ENCODE assay signal across 10 cellular contexts in genomic region chr22:46062232-46062615, GRCh38.
DNase-seq lines count a peak whose midpoint lies in the region; ATAC-seq, FAIRE-seq and TF ChIP-seq lines count a peak whose summit lies in the region.
"Had no signal": no experiment of that assay in that cellular context is flagged by ENCODE, and none has a peak within 500 bp of the region (broad histone marks: within the 10 kb centered on the region; RNA-seq: fewer than 3 reads in every experiment).

No MANE protein-coding gene starts in this region.

- H3K9me3 ChIP-seq in right cardiac atrium (ENCODE audit: control insufficient read depth, low read length) (no peaks in the 10 kb centered on the region), H1 (ENCODE audit: insufficient read depth in 2 of 2, low read depth in 1 of 2, low read length in 1 of 2) (no peaks in the 10 kb centered on the region), psoas muscle (no peaks in the 10 kb centered on the region)

- H3K4me2 ChIP-seq in H1 (ENCODE audit: insufficient read depth in 1 of 2, low read depth in 2 of 2, low read length in 2 of 2) = peak overlapping the region; percentile 70 to 74; a peak in 2 of 4 replicates

- TF ChIP-seq POLR2A in H1 (IDR thresholded peaks at IDR 0.05; ENCODE audit: control extremely low read depth in 1 of 2, low read depth in 2 of 2, low read length in 2 of 2) = no peak

- H3K4me3 ChIP-seq in right cardiac atrium (ENCODE audit: low read length) (no peak overlapping the region), H1 (ENCODE audit: extremely low read depth in 1 of 4, insufficient read depth in 2 of 4, low read depth in 3 of 4, low read length in 4 of 4) (peak overlapping the region in 1 of 4 experiments; percentile 62; a peak in 3 of 8 replicates), psoas muscle (peak overlapping the region; percentile 88)

- no peak overlapping the region for H3K23ac ChIP-seq in H1 (ENCODE audit: insufficient read length)

- H3K56ac ChIP-seq in H1 (replicated peaks; ENCODE audit: insufficient read length, low read depth, low read length) = no peak overlapping the region

- H3K18ac ChIP-seq in H1 (ENCODE audit: extremely low read depth, low read length) = no peak overlapping the region

- no peak overlapping the region for H3K9ac ChIP-seq in H1 (replicated peaks in 1 of 4; ENCODE audit: extremely low read depth in 1 of 4, low read depth in 3 of 4, low read length in 3 of 4)

- no peaks in the 10 kb centered on the region for H3K79me1 ChIP-seq in H1 (ENCODE audit: low read depth, low read length)

- H3K27ac ChIP-seq in right cardiac atrium (ENCODE audit: low read length) (peak overlapping the region; percentile 21), H1 (ENCODE audit: low read depth, low read length) (no peak overlapping the region), psoas muscle (peak overlapping the region; percentile 99)

- no peak overlapping the region for H3K14ac ChIP-seq in H1 (ENCODE audit: insufficient read length)

- peak; percentile 24 for FAIRE-seq in H1 (lab: Jason Lieb, UNC)

- H3K36me3 ChIP-seq in H1 (ENCODE audit: control insufficient read depth in 2 of 4, insufficient read depth in 4 of 4, low read length in 3 of 4) (no peaks in the 10 kb centered on the region; a peak in 1 of 8 replicates), psoas muscle (ENCODE audit: insufficient read depth in 1 of 2, low read depth in 1 of 2) (no peaks in the 10 kb centered on the region)

- no peak for TF ChIP-seq RAD21 in H1 (IDR thresholded peaks at IDR 0.05 in 1 of 2, conservative IDR thresholded peaks at IDR 0.05 in 1 of 2; ENCODE audit: low read depth in 2 of 2, low read length in 2 of 2)

- 82% methylated on average over 13 of the region's 13 CpGs for whole genome bisulfite sequencing in right cardiac atrium
- 75% methylated on average over 13 of the region's 13 CpGs; no CpG with 5 or more reads in 1 of the 2 experiments for WGBS in H1 (ENCODE audit: extremely low coverage in 1 of 2, insufficient coverage in 1 of 2, insufficient read length in 1 of 2, insufficient replicate concordance in 2 of 2, low coverage in 1 of 2, low lambda C conversion rate in 2 of 2, missing lambda C conversion rate in 1 of 2), 2 experiments
- 65 to 87% (median 67%) methylated on average over 13 of the region's 13 CpGs for WGBS in psoas muscle, 3 donors

- no peak overlapping the region for H2AFZ ChIP-seq in H1 (ENCODE audit: low read length)

- no peaks in the 10 kb centered on the region for H4K20me1 ChIP-seq in H1 (replicated peaks in 1 of 2; ENCODE audit: control insufficient read depth in 1 of 2, insufficient read depth in 2 of 2, low read length in 2 of 2)

- TF ChIP-seq CTCF in H1 (IDR thresholded peaks at IDR 0.05; ENCODE audit: control extremely low read depth in 1 of 3, insufficient read depth in 1 of 3, low read depth in 1 of 3, low read length in 3 of 3) = no peak
- no peak for TF ChIP-seq CTCF in psoas muscle (IDR thresholded peaks at IDR 0.05)

- no peak overlapping the region for H3K4ac ChIP-seq in H1 (replicated peaks; ENCODE audit: insufficient read length, low read depth, low read length)

- intact Hi-C loops in right cardiac atrium (cut with DNase I) (no loop called here), left cardiac atrium (cut with DNase I) (no loop called here), psoas muscle (cut with DNase I) (no loop called here)

- H4K8ac ChIP-seq in H1 (ENCODE audit: extremely low read depth, insufficient read depth, low read length) = peak overlapping the region; percentile 87; the same call in 1 of the 2 replicates

- CTCF ChIA-PET in H1 (lab: Charles Lee; ENCODE audit: partially characterized antibody) = interaction anchor here (0.9 to 2.1 kb wide), 5 partner anchors 11 to 56 kb away, joined by 3 to 8 read pairs (median 5); no protein-coding TSS in a partner anchor

- no peak overlapping the region for H4K5ac ChIP-seq in H1 (ENCODE audit: insufficient read length, low read depth, low read length)

- DNase-seq in right cardiac atrium (no peak), left cardiac atrium (no peak), H1 (ENCODE audit: low read depth in 1 of 2, low spot score in 2 of 2) (no peak), psoas muscle (peak in 1 of 2 donors; percentile 16), DMS153 treated with DMSO at 0.1 percent for 48 hours (lab: John Stamatoyannopoulos, UW; ENCODE audit: unreplicated experiment) (no peak), SW480 (ENCODE audit: low spot score) (no peak), amygdala (lab: John Stamatoyannopoulos, UW) (no peak)
- DNase-seq in NK-92 treated with Interleukin-12 subunit alpha and Interleukin-12 subunit beta, amount 100 ng/mL, for 24 hours (lab: John Stamatoyannopoulos, UW) = no peak
- DNase-seq: NCI-H524 treated with DMSO at 0.1 percent for 48 hours, occipital lobe had no signal

- H3K23me2 ChIP-seq in H1 (ENCODE audit: low read depth, low read length) = no peaks in the 10 kb centered on the region; the same call in 1 of the 2 replicates

- ATAC-seq in right cardiac atrium = no peak
- ATAC-seq in left cardiac atrium = no peak
- no peak for ATAC-seq in psoas muscle

- no peaks in the 10 kb centered on the region for H3K79me2 ChIP-seq in H1 (ENCODE audit: control insufficient read depth in 1 of 2, insufficient read depth in 2 of 2, low read length in 2 of 2)

- POLR2A ChIA-PET in H1 (lab: Charles Lee; ENCODE audit: partially characterized antibody) = no interaction called here

- H2BK20ac ChIP-seq in H1 (ENCODE audit: low read length) = no peak overlapping the region

- H2AK5ac ChIP-seq in H1 (ENCODE audit: low read depth, low read length) = no peak overlapping the region

- H2BK5ac ChIP-seq in H1 (ENCODE audit: low read depth, low read length) = no peak overlapping the region

- H3K27me3 ChIP-seq in right cardiac atrium (ENCODE audit: control insufficient read depth, insufficient read depth) (no peaks in the 10 kb centered on the region), H1 (replicated peaks in 1 of 4; ENCODE audit: control insufficient read depth in 3 of 4, extremely low read depth in 1 of 4, insufficient read depth in 3 of 4, low read length in 3 of 4) (peaks cover 3 to 67% (median 37%) of the 10 kb centered on the region in 4 experiments), psoas muscle (ENCODE audit: insufficient read depth in 3 of 3, low read length in 2 of 3) (no peaks in the 10 kb centered on the region)

- no peak overlapping the region for H4K91ac ChIP-seq in H1 (replicated peaks; ENCODE audit: insufficient read length, low read length)

- H2BK120ac ChIP-seq in H1 (replicated peaks; ENCODE audit: low read depth, low read length) = no peak overlapping the region

- H3K4me1 ChIP-seq in right cardiac atrium (ENCODE audit: control insufficient read depth, insufficient read depth, low read length) = peaks cover 17% of the 10 kb centered on the region
- H3K4me1 ChIP-seq in H1 (replicated peaks in 1 of 4; ENCODE audit: control insufficient read depth in 3 of 4, insufficient read depth in 4 of 4, low read length in 3 of 4) = peaks cover 0 to 6% (median 3%) of the 10 kb centered on the region in 4 experiments; a peak in 2 of 7 replicates
- H3K4me1 ChIP-seq in psoas muscle = peaks cover 75% of the 10 kb centered on the region

- H2BK12ac ChIP-seq in H1 (ENCODE audit: low read depth, low read length) = no peak overlapping the region

- TF ChIP-seq EP300 in H1 (IDR thresholded peaks at IDR 0.05; ENCODE audit: borderline replicate concordance in 1 of 2, low read depth in 2 of 2, low read length in 2 of 2) = no peak

- no peak overlapping the region for H2BK15ac ChIP-seq in H1 (ENCODE audit: low read length)

TF ChIP-seq in H1, 55 proteins besides CTCF, POLR2A, EP300 and RAD21:
- TF ChIP-seq E2F6 (IDR thresholded peaks at IDR 0.05) (peak; percentile 4; the same call in 1 of the 2 replicates), SP2 (IDR thresholded peaks at IDR 0.05; ENCODE audit: low read length) (no peak)
